Comparison of ENCODE assay signal across 24 cellular contexts in the genomic region with DNA sequence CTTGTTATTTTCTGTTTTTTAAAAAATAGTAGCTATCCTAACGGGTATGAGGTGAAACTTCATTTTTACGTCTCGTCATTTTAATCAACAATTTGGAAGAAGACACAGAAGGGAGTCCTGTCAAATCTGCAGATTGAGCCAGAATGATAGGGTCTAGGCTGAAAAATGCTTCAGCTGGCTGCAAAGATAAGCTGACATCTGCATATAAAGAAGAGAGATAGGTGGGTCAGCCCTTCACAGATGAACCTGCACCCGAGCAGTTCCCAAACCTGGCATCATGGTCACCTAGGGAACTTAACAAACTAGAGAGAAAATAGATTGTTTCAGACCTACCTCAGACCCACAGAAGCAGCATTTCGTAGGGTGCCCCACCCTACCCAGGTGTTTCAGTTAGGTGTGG. TPM values are rescaled to one million over a fixed set of nuclear protein-coding genes. Genes with fewer than 3 reads are reported as not detected.
DNase-seq lines count a peak whose midpoint lies in the region; ATAC-seq and TF ChIP-seq lines count a peak whose summit lies in the region.
"Had no signal": no experiment of that assay in that cellular context is flagged by ENCODE, and none has a peak within 500 bp of the region (broad histone marks: within the 10 kb centered on the region; RNA-seq: fewer than 3 reads in every experiment).

No MANE protein-coding gene starts in this region.

- DNase-seq in cardiac septum (ENCODE audit: low spot score) (peak; percentile 17), Right ventricle myocardium inferior (ENCODE audit: missing footprints) (no peak), OCI-M1 (lab: John Stamatoyannopoulos, UW) (peak; percentile 35), mesenteric fat pad (ENCODE audit: low spot score) (peak; percentile 4), SK-N-SH (no peak)
- no peak for DNase-seq in activated naive CD8-positive, alpha-beta T cell treated with anti-CD3 and anti-CD28 coated beads, Interleukin-2, amount 50 U/mL, for 24 hours
- DNase-seq: 8988T; ACHN; AML-193; BE2C; CD4-positive, alpha-beta T cell; CD8-positive, alpha-beta memory T cell; DMS 273 treated with DMSO at 0.1 percent for 48 hours; DMS79; EL; GDM1; GM23248; H9 had no signal

- H3K4me1 Mint-ChIP-seq in activated naive CD8-positive, alpha-beta T cell treated with anti-CD3 and anti-CD28 coated beads, Interleukin-2, amount 50 U/mL, for 24 hours: peaks cover 3% of the 10 kb centered on the region
- H3K4me1 Mint-ChIP-seq: CD14-positive monocyte had no signal

- no peak overlapping the region for H3K27ac Mint-ChIP-seq in activated naive CD8-positive, alpha-beta T cell treated with anti-CD3 and anti-CD28 coated beads, Interleukin-2, amount 50 U/mL, for 24 hours
- H3K27ac Mint-ChIP-seq: CD4-positive, alpha-beta T cell; H9 had no signal

- H3K9ac ChIP-seq in skeletal muscle tissue (ENCODE audit: low read depth in 1 of 3, low read length in 3 of 3) (no peak overlapping the region), SK-N-SH (no peak overlapping the region)
- H3K9ac ChIP-seq: BLaER1 treated with 17β-estradiol and CSF1 and Interleukin-3, amounts not matched to agents 10 nM and 100 nM; GM23248 had no signal

- peaks cover 57 to 80% (median 59%) of the 10 kb centered on the region in 3 donors for H3K36me3 ChIP-seq in skeletal muscle tissue (ENCODE audit: control insufficient read depth in 3 of 3, insufficient read depth in 3 of 3, low read length in 3 of 3)
- no peaks in the 10 kb centered on the region for H3K36me3 ChIP-seq in SK-N-SH (replicated peaks in 1 of 2; ENCODE audit: control insufficient read depth in 1 of 2, insufficient read depth in 2 of 2, low read length in 1 of 2)
- H3K36me3 ChIP-seq: BE2C; BLaER1 treated with 17β-estradiol and CSF1 and Interleukin-3, amounts not matched to agents 10 nM and 100 nM had no signal

- no peak for ATAC-seq in Right ventricle myocardium inferior
- ATAC-seq in activated naive CD8-positive, alpha-beta T cell treated with anti-CD3 and anti-CD28 coated beads, Interleukin-2, amount 50 U/mL, for 24 hours: no peak
- ATAC-seq: A549, GM12878, HCT116 had no signal

- H3K4me1 ChIP-seq in skeletal muscle tissue (ENCODE audit: control insufficient read depth in 3 of 3, insufficient read depth in 3 of 3, low read length in 3 of 3): peaks cover 20 to 49% (median 43%) of the 10 kb centered on the region in 3 donors
- no peaks in the 10 kb centered on the region; a peak in 1 of 4 replicates for H3K4me1 ChIP-seq in SK-N-SH (ENCODE audit: control insufficient read depth in 1 of 2, insufficient read depth in 2 of 2, low read depth in 1 of 2, low read length in 1 of 2)
- H3K4me1 ChIP-seq: A549, BE2C had no signal

- no peaks in the 10 kb centered on the region for H3K36me3 Mint-ChIP-seq in activated naive CD8-positive, alpha-beta T cell treated with anti-CD3 and anti-CD28 coated beads, Interleukin-2, amount 50 U/mL, for 24 hours (ENCODE audit: low read depth)
- H3K36me3 Mint-ChIP-seq: CD14-positive monocyte; CD8-positive, alpha-beta memory T cell had no signal

- POLR2A ChIA-PET in SK-N-SH (lab: Yijun Ruan, JAX): no interaction called here

- TF ChIP-seq RAD21 in SK-N-SH (IDR thresholded peaks at IDR 0.05; ENCODE audit: low read length): no peak

- peak overlapping the region; percentile 39 for H3K27ac ChIP-seq in skeletal muscle tissue (ENCODE audit: low read depth, low read length)
- no peak overlapping the region for H3K27ac ChIP-seq in SK-N-SH (ENCODE audit: low read depth in 2 of 2, low read length in 1 of 2)
- H3K27ac ChIP-seq: A549; BLaER1 treated with 17β-estradiol and CSF1 and Interleukin-3, amounts not matched to agents 10 nM and 100 nM; GM23248 had no signal

- H3K9me2 ChIP-seq in SK-N-SH: no peaks in the 10 kb centered on the region

- no peak overlapping the region for H3K4me2 ChIP-seq in SK-N-SH
- H3K4me2 ChIP-seq: A549; BLaER1 treated with 17β-estradiol and CSF1 and Interleukin-3, amounts not matched to agents 10 nM and 100 nM had no signal

- no peak overlapping the region for H3K4me3 Mint-ChIP-seq in activated naive CD8-positive, alpha-beta T cell treated with anti-CD3 and anti-CD28 coated beads, Interleukin-2, amount 50 U/mL, for 24 hours
- H3K4me3 Mint-ChIP-seq: CD14-positive monocyte; CD4-positive, alpha-beta T cell; H9 had no signal

- intact Hi-C loops in cardiac septum (cut with DNase I) (no loop called here), Right ventricle myocardium inferior (cut with DNase I) (no loop called here)

- TF ChIP-seq EP300 in SK-N-SH (IDR thresholded peaks at IDR 0.05; ENCODE audit: borderline replicate concordance in 1 of 2, low read depth in 1 of 2, low read length in 1 of 2): no peak

- H3K27me3 Mint-ChIP-seq in activated naive CD8-positive, alpha-beta T cell treated with anti-CD3 and anti-CD28 coated beads, Interleukin-2, amount 50 U/mL, for 24 hours: peaks cover 4% of the 10 kb centered on the region

- no peaks in the 10 kb centered on the region for H3K9me3 Mint-ChIP-seq in activated naive CD8-positive, alpha-beta T cell treated with anti-CD3 and anti-CD28 coated beads, Interleukin-2, amount 50 U/mL, for 24 hours
- H3K9me3 Mint-ChIP-seq: CD4-positive, alpha-beta T cell; H9 had no signal

- H2AFZ ChIP-seq in SK-N-SH (ENCODE audit: low read depth): no peak overlapping the region
- H2AFZ ChIP-seq: GM23248 had no signal

- TF ChIP-seq CTCF in SK-N-SH (IDR thresholded peaks at IDR 0.05): no peak

- H4K20me1 ChIP-seq in SK-N-SH (ENCODE audit: insufficient read depth): no peaks in the 10 kb centered on the region
- H4K20me1 ChIP-seq: BLaER1 treated with 17β-estradiol and CSF1 and Interleukin-3, amounts not matched to agents 10 nM and 100 nM had no signal

- H3K79me2 ChIP-seq in SK-N-SH (ENCODE audit: insufficient read depth): no peaks in the 10 kb centered on the region

- H3F3A ChIP-seq in SK-N-SH (replicated peaks; ENCODE audit: insufficient read depth): no peaks in the 10 kb centered on the region

- H3K4me3 ChIP-seq in skeletal muscle tissue (ENCODE audit: low read length in 3 of 3): no peak overlapping the region
- no peak overlapping the region for H3K4me3 ChIP-seq in SK-N-SH (ENCODE audit: low read depth in 2 of 2, low read length in 1 of 2)
- H3K4me3 ChIP-seq: A549; BLaER1 treated with 17β-estradiol and CSF1 and Interleukin-3, amounts not matched to agents 10 nM and 100 nM; GM12878; GM23248 had no signal

- 74% methylated on average over 5 of the region's 5 CpGs for WGBS in SK-N-SH (ENCODE audit: low lambda C conversion rate)

- no peaks in the 10 kb centered on the region for H3K9me3 ChIP-seq in skeletal muscle tissue (ENCODE audit: control insufficient read depth in 3 of 3, low read length in 3 of 3)
- H3K9me3 ChIP-seq in SK-N-SH: no peaks in the 10 kb centered on the region
- H3K9me3 ChIP-seq: A549; BE2C; BLaER1 treated with 17β-estradiol and CSF1 and Interleukin-3, amounts not matched to agents 10 nM and 100 nM had no signal

- CTCF ChIA-PET in SK-N-SH (lab: Yijun Ruan, JAX): interaction anchor here (0.9 kb wide), 1 partner anchor 31 kb away, joined by 4 read pairs; no protein-coding TSS in a partner anchor

- H3K27me3 ChIP-seq in skeletal muscle tissue (ENCODE audit: control insufficient read depth in 3 of 3, insufficient read depth in 3 of 3, low read length in 3 of 3) (no peaks in the 10 kb centered on the region), SK-N-SH (ENCODE audit: insufficient read depth) (no peaks in the 10 kb centered on the region)
- H3K27me3 ChIP-seq: BE2C; BLaER1 treated with 17β-estradiol and CSF1 and Interleukin-3, amounts not matched to agents 10 nM and 100 nM had no signal

TF ChIP-seq in SK-N-SH, 30 proteins besides CTCF, POLR2A, EP300 and RAD21 (continues in another document):
- no peak for TF ChIP-seq RXRA (IDR thresholded peaks at IDR 0.05; ENCODE audit: borderline replicate concordance, low read depth)
- TF ChIP-seq RCOR1 (IDR thresholded peaks at IDR 0.05; ENCODE audit: low read length): no peak
- no peak for TF ChIP-seq POLR2AphosphoS5 (IDR thresholded peaks at IDR 0.05; ENCODE audit: low read depth, low read length)
- TF ChIP-seq, protein P1, sequence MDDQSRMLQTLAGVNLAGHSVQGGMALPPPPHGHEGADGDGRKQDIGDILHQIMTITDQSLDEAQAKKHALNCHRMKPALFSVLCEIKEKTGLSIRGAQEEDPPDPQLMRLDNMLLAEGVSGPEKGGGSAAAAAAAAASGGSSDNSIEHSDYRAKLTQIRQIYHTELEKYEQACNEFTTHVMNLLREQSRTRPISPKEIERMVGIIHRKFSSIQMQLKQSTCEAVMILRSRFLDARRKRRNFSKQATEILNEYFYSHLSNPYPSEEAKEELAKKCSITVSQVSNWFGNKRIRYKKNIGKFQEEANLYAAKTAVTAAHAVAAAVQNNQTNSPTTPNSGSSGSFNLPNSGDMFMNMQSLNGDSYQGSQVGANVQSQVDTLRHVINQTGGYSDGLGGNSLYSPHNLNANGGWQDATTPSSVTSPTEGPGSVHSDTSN (IDR thresholded peaks at IDR 0.05): no peak
- no peak for TF ChIP-seq FOSL2 (IDR thresholded peaks at IDR 0.05; ENCODE audit: borderline replicate concordance, low read depth)

RNA-seq across cellular contexts. Expression of a gene that starts 35.2 kb away (rescaled TPM):
- total RNA-seq in cardiac septum (60.0 TPM), Right ventricle myocardium inferior (53.2 TPM), mesenteric fat pad (43.5 TPM), skeletal muscle tissue (42.3 TPM)
- polyA plus RNA-seq in SK-N-SH (2012; rRNA removed): 12.7 and 20.1 TPM in 2 replicates
- 19.2 and 19.7 TPM in 2 replicates for polyA plus RNA-seq in SK-N-SH (2012; cell fraction: cytosol; rRNA removed)
- polyA plus RNA-seq in SK-N-SH (2012; cell fraction: nucleus; rRNA removed): 5.9 and 13.3 TPM in 2 replicates

RNA-seq across cellular contexts. Expression of a gene that starts 52.9 kb away (rescaled TPM):
- total RNA-seq in cardiac septum (1,178 TPM), Right ventricle myocardium inferior (1,478 TPM), mesenteric fat pad (1.3 TPM), skeletal muscle tissue (87.7 TPM)
- 0.48 and 0.73 TPM in 2 replicates for polyA plus RNA-seq in SK-N-SH (2012; rRNA removed)
- 0.26 and 0.38 TPM in 2 replicates for polyA plus RNA-seq in SK-N-SH (2012; cell fraction: cytosol; rRNA removed)
- 1.3 and 1.7 TPM in 2 replicates for polyA plus RNA-seq in SK-N-SH (2012; cell fraction: nucleus; rRNA removed)
- polyA plus RNA-seq: CD14-positive monocyte; CD8-positive, alpha-beta memory T cell had no signal

Comparison
In these comparisons a context has a peak if more than half of its experiments do, and no peak if none do; other contexts are left out.
1. DNase-seq: peak in cardiac septum (single experiment), OCI-M1 (single experiment) and mesenteric fat pad (single experiment); none in Right ventricle myocardium inferior (single experiment), SK-N-SH (single experiment) and activated naive CD8-positive, alpha-beta T cell treated with anti-CD3 and anti-CD28 coated beads, Interleukin-2, amount 50 U/mL, for 24 hours (single experiment).
2. RNA of a gene that starts 52.9 kb away (total RNA-seq): 1,478 TPM in Right ventricle myocardium inferior (single experiment), 1,178 TPM in cardiac septum (single experiment) and 87.7 TPM in skeletal muscle tissue (single experiment); 1.3 TPM in mesenteric fat pad (single experiment); every median in the first group is over 10 times any median in the second.